Comparison of ENCODE assay signal across 16 cellular contexts in the genomic region with DNA sequence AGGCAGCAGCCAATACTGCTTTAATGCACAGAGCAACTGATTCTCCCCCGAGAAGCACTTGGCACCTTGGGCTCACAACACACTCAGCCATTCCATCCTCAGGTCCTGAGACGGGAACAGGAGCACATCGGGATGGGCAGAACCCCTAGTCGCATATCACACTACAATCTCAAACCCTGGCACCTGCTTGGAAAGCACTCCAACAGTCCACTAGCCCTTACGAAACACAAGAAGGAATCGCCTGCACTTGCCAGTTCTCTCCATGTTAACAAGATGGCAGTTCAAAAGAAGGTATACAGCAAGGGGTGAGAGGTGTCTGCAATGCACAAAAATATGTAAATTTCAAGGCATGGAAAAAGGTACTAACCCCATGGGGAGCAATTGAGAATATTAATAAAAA. TPM values are rescaled to one million over a fixed set of nuclear protein-coding genes. Genes with fewer than 3 reads are reported as not detected.
A peak's percentile ranks its signal among the peaks of the same experiment; 100 is the strongest.
DNase-seq lines count a peak whose midpoint lies in the region; ATAC-seq and TF ChIP-seq lines count a peak whose summit lies in the region.
"Had no signal": no experiment of that assay in that cellular context is flagged by ENCODE, and none has a peak within 500 bp of the region (broad histone marks: within the 10 kb centered on the region; RNA-seq: fewer than 3 reads in every experiment).

No MANE protein-coding gene starts in this region.

- peaks cover 39% of the 10 kb centered on the region for H4K20me1 ChIP-seq in osteoblast (ENCODE audit: insufficient read depth, low read length)

- no peak overlapping the region for H2AFZ ChIP-seq in osteoblast (ENCODE audit: low read length)
- H2AFZ ChIP-seq: GM23338 had no signal

- H3K27ac Mint-ChIP-seq in T-helper 17 cell (peak overlapping the region; percentile 57), naive B cell (peak overlapping the region in 4 of 6 donors; percentile 11 to 77 (median 52))
- H3K27ac Mint-ChIP-seq: CD8-positive, alpha-beta T cell; GM23338 had no signal

- no TSS peak for BruUV-seq in A673 (replicated peaks; lab: Mats Ljungman, UMichigan)

- H3K4me1 ChIP-seq in A673 (ENCODE audit: insufficient read depth, low read length, poor library complexity, severe bottlenecking) (peaks cover 81% of the 10 kb centered on the region), skeletal muscle tissue (ENCODE audit: control insufficient read depth in 3 of 3, insufficient read depth in 3 of 3, low read length in 3 of 3) (peaks cover 27 to 31% (median 30%) of the 10 kb centered on the region in 3 donors), osteoblast (ENCODE audit: insufficient read depth, low read length) (no peaks in the 10 kb centered on the region)
- H3K4me1 ChIP-seq: BE2C had no signal

- no peak overlapping the region for H3K4me3 ChIP-seq in A673 (ENCODE audit: low read depth, low read length, poor library complexity, severe bottlenecking)
- peak overlapping the region in 2 of 3 donors; percentile 7 to 42 for H3K4me3 ChIP-seq in skeletal muscle tissue (ENCODE audit: low read length in 3 of 3)
- no peak overlapping the region for H3K4me3 ChIP-seq in osteoblast (ENCODE audit: insufficient read depth, low read length)
- H3K4me3 ChIP-seq: GM23338 had no signal

- H3K27me3 ChIP-seq in A673 (replicated peaks; ENCODE audit: insufficient read depth, low read depth, low read length, poor library complexity) = no peaks in the 10 kb centered on the region
- H3K27me3 ChIP-seq in skeletal muscle tissue (ENCODE audit: control insufficient read depth in 3 of 3, insufficient read depth in 3 of 3, low read length in 3 of 3) = no peaks in the 10 kb centered on the region
- no peaks in the 10 kb centered on the region for H3K27me3 ChIP-seq in osteoblast (ENCODE audit: insufficient read depth, low read length)
- H3K27me3 ChIP-seq: BE2C had no signal

- H3K9me3 ChIP-seq in A673 (ENCODE audit: low read depth, low read length, poor library complexity, severe bottlenecking) (no peaks in the 10 kb centered on the region), T-helper 17 cell (ENCODE audit: control insufficient read depth, low read length, poor library complexity, severe bottlenecking) (no peaks in the 10 kb centered on the region), skeletal muscle tissue (ENCODE audit: control insufficient read depth in 3 of 3, low read length in 3 of 3) (no peaks in the 10 kb centered on the region), osteoblast (ENCODE audit: low read depth, low read length) (no peaks in the 10 kb centered on the region)
- H3K9me3 ChIP-seq: BE2C, Caco-2 had no signal

- no peak overlapping the region for H3K4me3 Mint-ChIP-seq in T-helper 17 cell
- no peak overlapping the region for H3K4me3 Mint-ChIP-seq in naive B cell
- H3K4me3 Mint-ChIP-seq: CD8-positive, alpha-beta T cell; GM23338; H9 had no signal

- DNase-seq in A673 (ENCODE audit: low spot score) = no peak
- DNase-seq in T-helper 17 cell = no peak
- DNase-seq in naive B cell = no peak
- no peak for DNase-seq in NCI-H82 (lab: John Stamatoyannopoulos, UW)
- no peak for DNase-seq in osteoblast (ENCODE audit: insufficient read length, low spot score, missing footprints)
- DNase-seq: BE2C; Caco-2; CD8-positive, alpha-beta T cell; GF-D8; H9; IMR-90; KBM-7 had no signal

- peak overlapping the region in 1 of 3 donors; percentile 4 for H3K9ac ChIP-seq in skeletal muscle tissue (ENCODE audit: low read depth in 1 of 3, low read length in 3 of 3)

- POLR2A ChIA-PET in A673 (lab: Charles Lee; ENCODE audit: low non-redundant PET) = no interaction called here

- H3K36me3 ChIP-seq in A673 (ENCODE audit: insufficient read depth, low read length, poor library complexity, severe bottlenecking) (no peaks in the 10 kb centered on the region), skeletal muscle tissue (ENCODE audit: control insufficient read depth in 3 of 3, insufficient read depth in 3 of 3, low read length in 3 of 3) (no peaks in the 10 kb centered on the region), osteoblast (ENCODE audit: insufficient read depth, low read length) (no peaks in the 10 kb centered on the region)
- H3K36me3 ChIP-seq: BE2C had no signal

- peaks cover 81% of the 10 kb centered on the region for H3K79me2 ChIP-seq in osteoblast (ENCODE audit: insufficient read depth, low read length)

- H3K4me1 Mint-ChIP-seq in T-helper 17 cell (peaks cover 46% of the 10 kb centered on the region), naive B cell (peaks cover 54 to 83% (median 63%) of the 10 kb centered on the region in 3 donors)

- CTCF ChIA-PET in A673 (lab: Charles Lee) = no interaction called here

- peak overlapping the region; percentile 22 for H3K27ac ChIP-seq in A673 (ENCODE audit: low read depth, low read length, poor library complexity, severe bottlenecking)
- H3K27ac ChIP-seq in skeletal muscle tissue (ENCODE audit: low read depth, low read length) = no peak overlapping the region
- no peak overlapping the region for H3K27ac ChIP-seq in osteoblast (ENCODE audit: low read depth, low read length)
- H3K27ac ChIP-seq: C4-2B had no signal

- ATAC-seq in T-helper 17 cell (no peak), naive B cell (ENCODE audit: low read depth in 2 of 2) (no peak), GM18511 (IDR thresholded peaks at IDR 0.05; ENCODE audit: unreplicated experiment) (no peak)
- ATAC-seq: CD8-positive, alpha-beta T cell; GM23338 had no signal

- intact Hi-C loops in A673 (cut with micrococcal nuclease; ENCODE audit: unreplicated experiment) = no loop called here

- H3K27me3 Mint-ChIP-seq in T-helper 17 cell = no peaks in the 10 kb centered on the region
- no peaks in the 10 kb centered on the region for H3K27me3 Mint-ChIP-seq in naive B cell

- no peak for TF ChIP-seq CTCF in A673 (conservative IDR thresholded peaks at IDR 0.05; ENCODE audit: low read depth, low read length)
- TF ChIP-seq CTCF in osteoblast (IDR thresholded peaks at IDR 0.05; ENCODE audit: extremely low read depth, low read depth, low read length) = no peak

- H3K4me2 ChIP-seq in osteoblast (ENCODE audit: insufficient read depth, low read length) = no peak overlapping the region
- H3K4me2 ChIP-seq: GM23338 had no signal

- H3K9me3 Mint-ChIP-seq in naive B cell = no peaks in the 10 kb centered on the region
- H3K9me3 Mint-ChIP-seq: CD8-positive, alpha-beta T cell; GM23338; H9 had no signal

- H3K36me3 Mint-ChIP-seq in T-helper 17 cell (ENCODE audit: low read depth) (no peaks in the 10 kb centered on the region), naive B cell (peaks cover 0 to 5% of the 10 kb centered on the region in 2 donors)

RNA-seq across cellular contexts. Expression of a gene that starts 21.4 kb away (rescaled TPM):
- total RNA-seq in A673 (2021) = 318 and 339 TPM in 2 replicates
- total RNA-seq in T-helper 17 cell = 100 to 1,000 TPM; 246 to 317 TPM
- 100 to 1,000 TPM; 182 to 259 (median 194) TPM for polyA plus RNA-seq in naive B cell (ENCODE audit: low read depth in 6 of 6)
- 59.5 TPM for total RNA-seq in skeletal muscle tissue
- total RNA-seq in osteoblast = 178 and 197 TPM in 2 replicates

Comparison
In these comparisons a context has a peak if more than half of its experiments do, and no peak if none do; other contexts are left out.
1. H3K4me3 ChIP-seq: peak in skeletal muscle tissue (2 of 3); none in A673 (single experiment) and osteoblast (single experiment).